Comparison of ENCODE assay signal across 1 cellular context in the genomic region with DNA sequence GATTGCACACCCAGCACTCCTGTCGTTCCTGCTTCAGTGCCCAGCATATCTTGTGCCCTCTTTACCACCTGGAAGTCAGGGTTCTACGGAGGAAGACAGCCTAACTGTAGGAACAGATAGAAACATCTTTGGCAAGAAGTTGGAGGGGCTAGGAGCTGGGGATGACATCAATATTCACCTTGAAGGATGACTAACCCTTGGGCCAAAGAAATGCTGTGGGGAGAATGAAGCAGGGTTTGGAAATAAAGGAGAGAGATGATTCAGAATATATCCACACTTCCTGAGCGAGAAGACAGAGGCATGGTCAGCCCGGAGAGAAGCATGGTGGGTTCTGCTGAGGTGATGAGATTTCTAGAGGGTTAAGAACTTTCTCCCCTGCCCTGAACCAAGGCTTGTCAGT.
TF ChIP-seq lines count a peak whose summit lies in the region.

No MANE protein-coding gene starts in this region.

TF ChIP-seq in K562, 482 proteins besides CTCF, POLR2A, EP300 and RAD21:
- TF ChIP-seq, protein P1, sequence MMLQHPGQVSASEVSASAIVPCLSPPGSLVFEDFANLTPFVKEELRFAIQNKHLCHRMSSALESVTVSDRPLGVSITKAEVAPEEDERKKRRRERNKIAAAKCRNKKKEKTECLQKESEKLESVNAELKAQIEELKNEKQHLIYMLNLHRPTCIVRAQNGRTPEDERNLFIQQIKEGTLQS (IDR thresholded peaks at IDR 0.05), result 0 out of 2 replicates have a peak, but pooled peaks have one; percentile 20
- TF ChIP-seq, protein P1 (CRISPR knock-in tag; conservative IDR thresholded peaks at IDR 0.05), result no peak
- TF ChIP-seq, protein P2, sequence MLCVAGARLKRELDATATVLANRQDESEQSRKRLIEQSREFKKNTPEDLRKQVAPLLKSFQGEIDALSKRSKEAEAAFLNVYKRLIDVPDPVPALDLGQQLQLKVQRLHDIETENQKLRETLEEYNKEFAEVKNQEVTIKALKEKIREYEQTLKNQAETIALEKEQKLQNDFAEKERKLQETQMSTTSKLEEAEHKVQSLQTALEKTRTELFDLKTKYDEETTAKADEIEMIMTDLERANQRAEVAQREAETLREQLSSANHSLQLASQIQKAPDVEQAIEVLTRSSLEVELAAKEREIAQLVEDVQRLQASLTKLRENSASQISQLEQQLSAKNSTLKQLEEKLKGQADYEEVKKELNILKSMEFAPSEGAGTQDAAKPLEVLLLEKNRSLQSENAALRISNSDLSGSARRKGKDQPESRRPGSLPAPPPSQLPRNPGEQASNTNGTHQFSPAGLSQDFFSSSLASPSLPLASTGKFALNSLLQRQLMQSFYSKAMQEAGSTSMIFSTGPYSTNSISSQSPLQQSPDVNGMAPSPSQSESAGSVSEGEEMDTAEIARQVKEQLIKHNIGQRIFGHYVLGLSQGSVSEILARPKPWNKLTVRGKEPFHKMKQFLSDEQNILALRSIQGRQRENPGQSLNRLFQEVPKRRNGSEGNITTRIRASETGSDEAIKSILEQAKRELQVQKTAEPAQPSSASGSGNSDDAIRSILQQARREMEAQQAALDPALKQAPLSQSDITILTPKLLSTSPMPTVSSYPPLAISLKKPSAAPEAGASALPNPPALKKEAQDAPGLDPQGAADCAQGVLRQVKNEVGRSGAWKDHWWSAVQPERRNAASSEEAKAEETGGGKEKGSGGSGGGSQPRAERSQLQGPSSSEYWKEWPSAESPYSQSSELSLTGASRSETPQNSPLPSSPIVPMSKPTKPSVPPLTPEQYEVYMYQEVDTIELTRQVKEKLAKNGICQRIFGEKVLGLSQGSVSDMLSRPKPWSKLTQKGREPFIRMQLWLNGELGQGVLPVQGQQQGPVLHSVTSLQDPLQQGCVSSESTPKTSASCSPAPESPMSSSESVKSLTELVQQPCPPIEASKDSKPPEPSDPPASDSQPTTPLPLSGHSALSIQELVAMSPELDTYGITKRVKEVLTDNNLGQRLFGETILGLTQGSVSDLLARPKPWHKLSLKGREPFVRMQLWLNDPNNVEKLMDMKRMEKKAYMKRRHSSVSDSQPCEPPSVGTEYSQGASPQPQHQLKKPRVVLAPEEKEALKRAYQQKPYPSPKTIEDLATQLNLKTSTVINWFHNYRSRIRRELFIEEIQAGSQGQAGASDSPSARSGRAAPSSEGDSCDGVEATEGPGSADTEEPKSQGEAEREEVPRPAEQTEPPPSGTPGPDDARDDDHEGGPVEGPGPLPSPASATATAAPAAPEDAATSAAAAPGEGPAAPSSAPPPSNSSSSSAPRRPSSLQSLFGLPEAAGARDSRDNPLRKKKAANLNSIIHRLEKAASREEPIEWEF (CRISPR knock-in tag; IDR thresholded peaks at IDR 0.05), result no peak
